In genomic region chr10:133400624-133401424, GRCh38 we compare ENCODE assay signal across 8 cellular contexts. TPM values are rescaled to one million over a fixed set of nuclear protein-coding genes. Genes with fewer than 3 reads are reported as not detected.
DNase-seq lines count a peak whose midpoint lies in the region; ATAC-seq and TF ChIP-seq lines count a peak whose summit lies in the region.

No MANE protein-coding gene starts in this region.

- H3K4me1 ChIP-seq in CD8-positive, alpha-beta memory T cell (ENCODE audit: insufficient read depth, low read length): no peaks in the 10 kb centered on the region
- peaks cover 12 to 15% of the 10 kb centered on the region in 2 donors for H3K4me1 ChIP-seq in duodenal mucosa (ENCODE audit: control insufficient read depth in 1 of 2, insufficient read depth in 2 of 2, low read length in 2 of 2)
- no peaks in the 10 kb centered on the region for H3K4me1 ChIP-seq in vagina

- peaks cover 35 to 60% (median 48%) of the 10 kb centered on the region in 3 donors for H3K4me1 Mint-ChIP-seq in CD8-positive, alpha-beta memory T cell
- peaks cover 5% of the 10 kb centered on the region for H3K4me1 Mint-ChIP-seq in Calu3 (ENCODE audit: low read depth, unreplicated experiment)

- H3K27me3 ChIP-seq in CD8-positive, alpha-beta memory T cell (ENCODE audit: insufficient read depth, low read length, poor library complexity, severe bottlenecking): no peaks in the 10 kb centered on the region
- H3K27me3 ChIP-seq in duodenal mucosa (ENCODE audit: control insufficient read depth in 1 of 2, insufficient read depth in 2 of 2, low read length in 2 of 2): no peaks in the 10 kb centered on the region
- H3K27me3 ChIP-seq in vagina: no peaks in the 10 kb centered on the region

- peaks cover 10 to 82% (median 24%) of the 10 kb centered on the region in 3 donors for H3K36me3 Mint-ChIP-seq in CD8-positive, alpha-beta memory T cell
- peaks cover 17% of the 10 kb centered on the region for H3K36me3 Mint-ChIP-seq in Calu3 (ENCODE audit: insufficient read depth, unreplicated experiment)

- H3K9me3 Mint-ChIP-seq in CD8-positive, alpha-beta memory T cell: no peaks in the 10 kb centered on the region
- no peaks in the 10 kb centered on the region for H3K9me3 Mint-ChIP-seq in Calu3 (ENCODE audit: low read depth, unreplicated experiment)

- CTCF ChIA-PET in CD8-positive, alpha-beta memory T cell (lab: Charles Lee): no interaction called here
- CTCF ChIA-PET in Calu3 (lab: Charles Lee): no interaction called here

- no peak for DNase-seq in CD8-positive, alpha-beta memory T cell
- DNase-seq in DMS53 (lab: John Stamatoyannopoulos, UW) (no peak), vagina (ENCODE audit: extremely low spot score in 2 of 2) (no peak), NCI-H748 (lab: John Stamatoyannopoulos, UW; ENCODE audit: unreplicated experiment) (no peak), Calu3 (no peak)

- H3K9me3 ChIP-seq in CD8-positive, alpha-beta memory T cell (ENCODE audit: low read length): no peaks in the 10 kb centered on the region
- H3K9me3 ChIP-seq in duodenal mucosa (ENCODE audit: control insufficient read depth in 1 of 2, low read length in 2 of 2) (no peaks in the 10 kb centered on the region), vagina (no peaks in the 10 kb centered on the region)

- no peak for TF ChIP-seq POLR2A in vagina (IDR thresholded peaks at IDR 0.05)

- POLR2A ChIA-PET in CD8-positive, alpha-beta memory T cell (lab: Charles Lee): no interaction called here

- H3K27ac Mint-ChIP-seq in CD8-positive, alpha-beta memory T cell: peak overlapping the region; percentile 3 to 90 (median 65)
- H3K27ac Mint-ChIP-seq in Calu3 (ENCODE audit: unreplicated experiment): no peak overlapping the region

- H3K27ac ChIP-seq in CD8-positive, alpha-beta memory T cell (ENCODE audit: low read depth, low read length): no peak overlapping the region
- H3K27ac ChIP-seq in duodenal mucosa (ENCODE audit: low read depth, low read length) (peak overlapping the region; percentile 80), vagina (no peak overlapping the region)

- no peak overlapping the region for H3K4me3 ChIP-seq in CD8-positive, alpha-beta memory T cell (ENCODE audit: low read length)
- peak overlapping the region; percentile 11 to 40 for H3K4me3 ChIP-seq in duodenal mucosa (ENCODE audit: low read depth in 1 of 2, low read length in 2 of 2)
- H3K4me3 ChIP-seq in vagina: no peak overlapping the region

- TF ChIP-seq CTCF in vagina (IDR thresholded peaks at IDR 0.05) (no peak), Calu3 (IDR thresholded peaks at IDR 0.05; ENCODE audit: unreplicated experiment) (no peak)

- intact Hi-C loops in vagina (cut with DNase I): no loop called here
- intact Hi-C loops in Calu3 (cut with micrococcal nuclease; ENCODE audit: unreplicated experiment): no loop called here

- BruUV-seq in Calu3 (replicated peaks; lab: Mats Ljungman, UMichigan): no TSS peak

- ATAC-seq in GM19438 (IDR thresholded peaks at IDR 0.05; ENCODE audit: low read depth, unreplicated experiment) (peak; percentile 76), HG03135 (IDR thresholded peaks at IDR 0.05; ENCODE audit: unreplicated experiment) (peak; percentile 72)

- no peaks in the 10 kb centered on the region for H3K27me3 Mint-ChIP-seq in CD8-positive, alpha-beta memory T cell
- no peaks in the 10 kb centered on the region for H3K27me3 Mint-ChIP-seq in Calu3 (ENCODE audit: unreplicated experiment)

- H3K36me3 ChIP-seq in CD8-positive, alpha-beta memory T cell (ENCODE audit: insufficient read depth, low read length): peaks cover 5% of the 10 kb centered on the region
- H3K36me3 ChIP-seq in duodenal mucosa (ENCODE audit: control insufficient read depth in 1 of 2, insufficient read depth in 2 of 2, low read length in 2 of 2) (peaks cover 12 to 68% of the 10 kb centered on the region in 2 donors), vagina (peaks cover 0 to 52% of the 10 kb centered on the region in 2 donors)

- H3K4me3 Mint-ChIP-seq in CD8-positive, alpha-beta memory T cell: peak overlapping the region in 2 of 7 donors; percentile 9 to 28
- no peak overlapping the region for H3K4me3 Mint-ChIP-seq in Calu3 (ENCODE audit: low read depth, unreplicated experiment)

- peak overlapping the region; percentile 4 to 36 for H3K9ac ChIP-seq in duodenal mucosa (ENCODE audit: low read depth in 1 of 2, low read length in 2 of 2)

RNA-seq across cellular contexts. Expression of gene MTG1, which starts 6.9 kb away (rescaled TPM):
- total RNA-seq in CD8-positive, alpha-beta memory T cell: 10 to 100 TPM; 53.9 to 54.6 TPM
- 38.5 TPM for polyA plus RNA-seq in CD8-positive, alpha-beta memory T cell
- total RNA-seq in vagina (57.5 TPM), Calu3 (2022) (37.8 and 39.5 TPM in 2 replicates)

RNA-seq across cellular contexts. Expression of gene PAOX, which starts 21.8 kb away (rescaled TPM):
- 1 to 10 TPM; 6.4 to 6.7 TPM for total RNA-seq in CD8-positive, alpha-beta memory T cell
- polyA plus RNA-seq in CD8-positive, alpha-beta memory T cell: 16.8 TPM
- 16.9 TPM for total RNA-seq in vagina
- 1.4 and 2.9 TPM in 2 replicates for total RNA-seq in Calu3 (2022)

RNA-seq across cellular contexts. Expression of gene SPRN, which starts 23.6 kb away (rescaled TPM):
- total RNA-seq in CD8-positive, alpha-beta memory T cell: not detected
- 0.43 TPM for polyA plus RNA-seq in CD8-positive, alpha-beta memory T cell
- total RNA-seq in vagina (not detected), Calu3 (2022) (0.15 TPM in 1 of 2 replicates, not detected in the other)

RNA-seq across cellular contexts. Expression of gene ECHS1, which starts 27.7 kb away (rescaled TPM):
- 10 to 100 TPM; 74.7 to 76.3 TPM for total RNA-seq in CD8-positive, alpha-beta memory T cell
- polyA plus RNA-seq in CD8-positive, alpha-beta memory T cell: 103 TPM
- total RNA-seq in vagina (45.4 TPM), Calu3 (2022) (53.5 and 58.1 TPM in 2 replicates)

RNA-seq across cellular contexts. Expression of gene FUOM, which starts 43.0 kb away (rescaled TPM):
- 10 to 100 TPM; 34.6 to 39.8 TPM for total RNA-seq in CD8-positive, alpha-beta memory T cell
- polyA plus RNA-seq in CD8-positive, alpha-beta memory T cell: 22.9 TPM
- total RNA-seq in vagina (54.0 TPM), Calu3 (2022) (11.5 and 15.0 TPM in 2 replicates)

Comparison
In these comparisons a context has a peak if more than half of its experiments do, and no peak if none do; other contexts are left out.
1. H3K4me3 ChIP-seq: peak in duodenal mucosa (2 of 2); none in CD8-positive, alpha-beta memory T cell (single experiment) and vagina (0 of 2).